9 cellular contexts compared by ENCODE assay signal in genomic region chr4:6221851-6222760, GRCh38. TPM values are rescaled to one million over a fixed set of nuclear protein-coding genes. Genes with fewer than 3 reads are reported as not detected.
A peak's percentile ranks its signal among the peaks of the same experiment; 100 is the strongest.
DNase-seq lines count a peak whose midpoint lies in the region; ATAC-seq, FAIRE-seq and TF ChIP-seq lines count a peak whose summit lies in the region.
"Had no signal": no experiment of that assay in that cellular context is flagged by ENCODE, and none has a peak within 500 bp of the region (broad histone marks: within the 10 kb centered on the region; RNA-seq: fewer than 3 reads in every experiment).

No MANE protein-coding gene starts in this region.

- intact Hi-C loops in GM12878 (cut with micrococcal nuclease; ENCODE audit: unreplicated experiment) = no loop called here

- no peak overlapping the region for H3K27ac Mint-ChIP-seq in stimulated activated naive CD8-positive, alpha-beta T cell treated with anti-CD3 and anti-CD28 coated beads, Interleukin-15, amount 100 ng/mL, for 72 hours

- no peaks in the 10 kb centered on the region for H3K9me3 Mint-ChIP-seq in stimulated activated naive CD8-positive, alpha-beta T cell treated with anti-CD3 and anti-CD28 coated beads, Interleukin-15, amount 100 ng/mL, for 72 hours

- H3K9ac ChIP-seq in GM12878 (ENCODE audit: control insufficient read depth, insufficient read depth, low read length) = no peak overlapping the region

- WGBS in GM12878 (ENCODE audit: insufficient coverage, insufficient replicate concordance, low lambda C conversion rate, missing lambda C conversion rate) = 83% methylated on average over 40 of the region's 84 CpGs

- DNase-seq in stimulated activated CD4-positive, alpha-beta T cell treated with anti-CD3 and anti-CD28 coated beads, Interleukin-15, amount 100 ng/mL, for 24 hours = peak; percentile 36
- no peak for DNase-seq in stimulated activated CD4-positive, alpha-beta T cell treated with anti-CD3 and anti-CD28 coated beads, Interleukin-4, amount 100 ng/mL, for 24 hours
- no peak for DNase-seq in GM12878 (ENCODE audit: low read depth, low spot score)
- peak; percentile 31 for DNase-seq in iris pigment epithelial cell (ENCODE audit: low read depth)
- peak in 1 of 2 donors; percentile 36 for DNase-seq in stimulated activated naive CD8-positive, alpha-beta T cell treated with anti-CD3 and anti-CD28 coated beads, Interleukin-15, amount 100 ng/mL, for 72 hours
- no peak for DNase-seq in GDM1 (lab: John Stamatoyannopoulos, UW)
- no peak for DNase-seq in H4 (ENCODE audit: low spot score)

- no peak for TF ChIP-seq CTCF in GM12878 (IDR thresholded peaks at IDR 0.05 in 2 of 3, conservative IDR thresholded peaks at IDR 0.05 in 1 of 3; ENCODE audit: control insufficient read depth in 2 of 3, extremely low read depth in 1 of 3, insufficient read depth in 1 of 3, low read depth in 3 of 3, low read length in 3 of 3)

- H3K4me3 ChIP-seq in GM12878 = 0 out of 2 replicates have a peak overlapping the region, but pooled peaks have one; percentile 27

- BruUV-seq in GM12878 (replicated peaks; lab: Mats Ljungman, UMichigan) = no TSS peak

- TF ChIP-seq EP300 in GM12878 (IDR thresholded peaks at IDR 0.05; ENCODE audit: borderline replicate concordance in 1 of 2, control insufficient read depth in 1 of 2, low read depth in 2 of 2, low read length in 2 of 2) = no peak

- SMC1A ChIA-PET in GM12878 (lab: Charles Lee; ENCODE audit: uncharacterized antibody, unreplicated experiment) = no interaction called here

- TF ChIP-seq POLR2A in GM12878 (IDR thresholded peaks at IDR 0.05; ENCODE audit: low read depth, low read length) = no peak

- peaks cover 83% of the 10 kb centered on the region for H3K27me3 Mint-ChIP-seq in stimulated activated naive CD8-positive, alpha-beta T cell treated with anti-CD3 and anti-CD28 coated beads, Interleukin-15, amount 100 ng/mL, for 72 hours

- H3K4me2 ChIP-seq in GM12878 (ENCODE audit: control insufficient read depth, insufficient read depth) = peak overlapping the region; percentile 31; the same call in 1 of the 2 replicates

- peak overlapping the region; percentile 26; the same call in 1 of the 2 replicates for H2AFZ ChIP-seq in GM12878 (ENCODE audit: control insufficient read depth, low read depth, low read length)

- H3K9me3 ChIP-seq in GM12878 (replicated peaks; ENCODE audit: control insufficient read depth, insufficient read depth, low read length) = peaks cover 5% of the 10 kb centered on the region

- H3K4me1 Mint-ChIP-seq in stimulated activated naive CD8-positive, alpha-beta T cell treated with anti-CD3 and anti-CD28 coated beads, Interleukin-15, amount 100 ng/mL, for 72 hours = no peaks in the 10 kb centered on the region

- in situ Hi-C loops in GM12878 (cut with MboI) = no loop called here

- no peaks in the 10 kb centered on the region; a peak in 2 of 4 replicates for H3K27me3 ChIP-seq in GM12878 (replicated peaks in 1 of 2; ENCODE audit: control insufficient read depth in 2 of 2, insufficient read depth in 2 of 2, low read length in 1 of 2)

- H3K36me3 ChIP-seq in GM12878 (ENCODE audit: control insufficient read depth in 2 of 2, insufficient read depth in 2 of 2, low read length in 1 of 2) = no peaks in the 10 kb centered on the region

- TF ChIP-seq RAD21 in GM12878 (IDR thresholded peaks at IDR 0.05; ENCODE audit: insufficient read depth, low read depth, low read length) = no peak

- POLR2A ChIA-PET in GM12878 (lab: Charles Lee) = no interaction called here

- RAD21 ChIA-PET in GM12878 (lab: Charles Lee; ENCODE audit: unreplicated experiment) = no interaction called here

- peak; percentile 57 for ATAC-seq in GM12878
- peak; percentile 57 for ATAC-seq in stimulated activated naive CD8-positive, alpha-beta T cell treated with anti-CD3 and anti-CD28 coated beads, Interleukin-15, amount 100 ng/mL, for 72 hours
- ATAC-seq in GM19463 (IDR thresholded peaks at IDR 0.05; ENCODE audit: unreplicated experiment) = no peak

- peak overlapping the region in 1 of 2 donors; percentile 42 for H3K4me3 Mint-ChIP-seq in stimulated activated naive CD8-positive, alpha-beta T cell treated with anti-CD3 and anti-CD28 coated beads, Interleukin-15, amount 100 ng/mL, for 72 hours

- H3K27ac ChIP-seq in GM12878 (ENCODE audit: control insufficient read depth, insufficient read depth) = no peak overlapping the region

- peaks cover 16% of the 10 kb centered on the region for H3K4me1 ChIP-seq in GM12878 (ENCODE audit: control insufficient read depth, insufficient read depth, low read length)

- CTCF ChIA-PET in GM12878 (lab: Yijun Ruan, JAX) = interaction anchor here (1.6 to 5.3 kb wide), 2 partner anchors 28 to 88 kb away, joined by 5 to 34 read pairs; no protein-coding TSS in a partner anchor

- H3K79me2 ChIP-seq in GM12878 (ENCODE audit: control insufficient read depth, insufficient read depth, low read length) = no peaks in the 10 kb centered on the region

- H4K20me1 ChIP-seq in GM12878 (ENCODE audit: control insufficient read depth, insufficient read depth) = no peaks in the 10 kb centered on the region; the same call in 1 of the 2 replicates

- FAIRE-seq in GM12878 (lab: Jason Lieb, UNC) = no peak
- FAIRE-seq: G401.6 had no signal

TF ChIP-seq in GM12878, 131 proteins besides CTCF, POLR2A, EP300 and RAD21:
- TF ChIP-seq YY1 (IDR thresholded peaks at IDR 0.05; ENCODE audit: low read depth, low read length) (peak; percentile 37; the same call in 1 of the 2 replicates), SP1 (IDR thresholded peaks at IDR 0.05; ENCODE audit: low read depth, low read length) (peak; percentile 46), ESRRA (IDR thresholded peaks at IDR 0.05; ENCODE audit: low read length) (no peak), RELB (IDR thresholded peaks at IDR 0.05; ENCODE audit: low read depth) (no peak), EGR1 (IDR thresholded peaks at IDR 0.05; ENCODE audit: borderline replicate concordance in 1 of 2, low read depth in 2 of 2, low read length in 2 of 2) (peak in 1 of 2 experiments; percentile 62; a peak in 1 of 3 replicates)
TF ChIP-seq in GM12878: peak in this region for 3.

RNA-seq across cellular contexts. Expression of gene JAKMIP1, which starts 21.8 kb away (rescaled TPM):
- 21.3 and 27.7 TPM in 2 replicates for total RNA-seq in GM12878 (2013; cell fraction: nucleolus; rRNA removed)
- total RNA-seq in GM12878 (2014; rRNA removed) (12.4 and 15.1 TPM in 2 replicates), GM12878 (2014; rRNA removed; fragmentation: Illumina TruSeq; extraction: Trizol) (8.7 and 9.5 TPM in 2 replicates), GM12878 (2021) (14.2 and 15.0 TPM in 2 replicates)
- polyA plus RNA-seq in GM12878 (2011; ENCODE audit: low read depth) = 5.9 TPM
- polyA plus RNA-seq in GM12878 (2011; rRNA removed) (16.7 and 20.3 TPM in 2 replicates), GM12878 (2014; fragmentation: Illumina TruSeq; extraction: Trizol) (7.2 and 9.8 TPM in 2 replicates), GM12878 (2014; fragmentation: Nextera tagmentation; extraction: Ambion mirVana) (1 to 10 TPM in 1 of 2 experiments, under 1 TPM in 1; 0.52 to 1.6 TPM), GM12878 (2014; rRNA removed) (11.8 and 12.2 TPM in 2 replicates), GM12878 (2016; fragmentation: Nextera tagmentation; extraction: Ambion mirVana) (10 to 100 TPM; 15.9 to 16.6 TPM)
- 12.9 and 19.9 TPM in 2 replicates for polyA plus RNA-seq in GM12878 (2011; cell fraction: cytosol; rRNA removed)
- 22.6 and 29.3 TPM in 2 replicates for polyA plus RNA-seq in GM12878 (2011; cell fraction: nucleus; rRNA removed)
- polyA plus RNA-seq in GM12878 (2012) = 8.7 and 10.8 TPM in 2 replicates
- polyA minus RNA-seq in GM12878 (2011; rRNA and poly(A)+ RNA removed) = 6.1 and 12.1 TPM in 2 replicates
- polyA minus RNA-seq in GM12878 (2011; cell fraction: cytosol; rRNA and poly(A)+ RNA removed) = 5.9 and 6.0 TPM in 2 replicates
- polyA minus RNA-seq in GM12878 (2011; cell fraction: nucleus; rRNA and poly(A)+ RNA removed) = 11.4 and 21.7 TPM in 2 replicates
- 0.21 and 0.64 TPM in 2 replicates for total RNA-seq in H4 (2014; rRNA removed; shearing (Covaris generic))

RNA-seq across cellular contexts. Expression of gene WFS1, which starts 47.5 kb away (rescaled TPM):
- total RNA-seq in GM12878 (2013; cell fraction: nucleolus; rRNA removed) = 5.3 TPM in 2 replicates
- 1.4 and 1.9 TPM in 2 replicates for total RNA-seq in GM12878 (2014; rRNA removed)
- total RNA-seq in GM12878 (2014; rRNA removed; fragmentation: Illumina TruSeq; extraction: Trizol) = 0.46 and 0.54 TPM in 2 replicates
- 4.1 and 4.6 TPM in 2 replicates for total RNA-seq in GM12878 (2021)
- 2.0 TPM for polyA plus RNA-seq in GM12878 (2011; ENCODE audit: low read depth)
- polyA plus RNA-seq in GM12878 (2011; rRNA removed) = 0.65 and 3.3 TPM in 2 replicates
- 4.1 and 5.2 TPM in 2 replicates for polyA plus RNA-seq in GM12878 (2011; cell fraction: cytosol; rRNA removed)
- polyA plus RNA-seq in GM12878 (2011; cell fraction: nucleus; rRNA removed) = 20.4 and 24.6 TPM in 2 replicates
- 2.8 and 3.4 TPM in 2 replicates for polyA plus RNA-seq in GM12878 (2012)
- polyA plus RNA-seq in GM12878 (2014; fragmentation: Illumina TruSeq; extraction: Trizol) = 0.33 and 1.0 TPM in 2 replicates
- under 1 TPM; 0.31 to 0.37 TPM for polyA plus RNA-seq in GM12878 (2014; fragmentation: Nextera tagmentation; extraction: Ambion mirVana)
- polyA plus RNA-seq in GM12878 (2014; rRNA removed) = 2.1 and 2.9 TPM in 2 replicates
- 1 to 10 TPM; 3.5 to 4.7 TPM for polyA plus RNA-seq in GM12878 (2016; fragmentation: Nextera tagmentation; extraction: Ambion mirVana)
- polyA minus RNA-seq in GM12878 (2011; rRNA and poly(A)+ RNA removed) = 2.9 and 10.5 TPM in 2 replicates
- polyA minus RNA-seq in GM12878 (2011; cell fraction: cytosol; rRNA and poly(A)+ RNA removed) = 2.1 and 3.0 TPM in 2 replicates
- 2.1 and 3.3 TPM in 2 replicates for polyA minus RNA-seq in GM12878 (2011; cell fraction: nucleus; rRNA and poly(A)+ RNA removed)
- 32.6 and 32.8 TPM in 2 replicates for total RNA-seq in H4 (2014; rRNA removed; shearing (Covaris generic))

Comparison
In these comparisons a context has a peak if more than half of its experiments do, and no peak if none do; other contexts are left out.
1. DNase-seq: peak in stimulated activated CD4-positive, alpha-beta T cell treated with anti-CD3 and anti-CD28 coated beads, Interleukin-15, amount 100 ng/mL, for 24 hours (single experiment) and iris pigment epithelial cell (single experiment); none in stimulated activated CD4-positive, alpha-beta T cell treated with anti-CD3 and anti-CD28 coated beads, Interleukin-4, amount 100 ng/mL, for 24 hours (single experiment), GM12878 (single experiment), GDM1 (single experiment) and H4 (single experiment).